22 cellular contexts compared by ENCODE assay signal in the genomic region with DNA sequence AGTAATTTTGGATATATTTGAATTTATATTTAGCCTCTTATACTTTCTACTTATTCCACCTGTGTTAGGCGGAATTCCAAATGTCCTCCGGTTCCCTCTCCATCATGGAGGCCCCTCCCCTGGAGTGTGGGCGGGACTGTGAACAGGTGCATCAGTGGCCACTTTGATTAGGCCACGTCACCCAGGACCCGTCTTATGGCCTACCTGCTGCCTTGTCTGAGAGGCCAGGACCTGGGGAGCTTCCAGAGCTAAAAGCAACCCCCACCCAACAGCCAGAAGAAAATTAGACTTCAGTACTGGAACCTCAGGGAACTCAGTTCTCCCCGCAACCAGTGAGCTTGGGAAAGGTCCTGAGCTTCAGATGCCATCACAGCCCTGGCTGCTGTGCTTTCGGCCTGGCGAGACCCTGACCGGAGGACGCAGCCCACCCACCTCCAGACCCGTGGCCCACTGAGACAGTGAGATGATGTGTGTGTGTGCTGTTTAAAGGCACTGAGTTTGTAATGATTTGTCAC.
DNase-seq lines count a peak whose midpoint lies in the region; ATAC-seq and TF ChIP-seq lines count a peak whose summit lies in the region.
"Had no signal": no experiment of that assay in that cellular context is flagged by ENCODE, and none has a peak within 500 bp of the region (broad histone marks: within the 10 kb centered on the region; RNA-seq: fewer than 3 reads in every experiment).

No MANE protein-coding gene starts in this region.

- H3K4me1 ChIP-seq in right atrium auricular region (no peaks in the 10 kb centered on the region), left ventricle myocardium inferior (no peaks in the 10 kb centered on the region), prostate gland (replicated peaks) (no peaks in the 10 kb centered on the region)
- H3K4me1 ChIP-seq: A549 had no signal

- ATAC-seq in GM19395 (IDR thresholded peaks at IDR 0.05; ENCODE audit: unreplicated experiment) = no peak
- ATAC-seq: A549; CD8-positive, alpha-beta T cell had no signal

- H3K27me3 Mint-ChIP-seq in type B pancreatic cell = peaks cover 47% of the 10 kb centered on the region
- H3K27me3 Mint-ChIP-seq: B cell; CD4-positive, alpha-beta T cell had no signal

- no peaks in the 10 kb centered on the region for H3K9me3 ChIP-seq in right atrium auricular region
- H3K9me3 ChIP-seq in left ventricle myocardium inferior (replicated peaks) = peaks cover 18% of the 10 kb centered on the region
- no peaks in the 10 kb centered on the region for H3K9me3 ChIP-seq in prostate gland
- H3K9me3 ChIP-seq: A549 had no signal

- peak; percentile 35 for DNase-seq in activated CD8-positive, alpha-beta memory T cell treated with anti-CD3 and anti-CD28 coated beads for 24 hours
- no peak for DNase-seq in activated CD8-positive, alpha-beta memory T cell treated with anti-CD3 and anti-CD28 coated beads, Interleukin-2, amount 50 U/mL, for 4 hours
- DNase-seq in right atrium auricular region (ENCODE audit: low spot score) (peak; percentile 42), left ventricle myocardium inferior (no peak), islet precursor cell (peak; percentile 37), type B pancreatic cell (ENCODE audit: extremely low spot score, unreplicated experiment) (peak; percentile 40), prostate gland (ENCODE audit: low spot score) (no peak)
- DNase-seq: AML-193; CD4-positive, alpha-beta T cell; CD8-positive, alpha-beta T cell; COR-L47; DMS 273 treated with DMSO at 0.1 percent for 48 hours; DMS153; DMS53; DMS79 treated with DMSO at 0.1 percent for 48 hours; GF-D8 had no signal

- H3K9me3 Mint-ChIP-seq in type B pancreatic cell = no peaks in the 10 kb centered on the region

- H3K36me3 ChIP-seq in right atrium auricular region = no peaks in the 10 kb centered on the region
- H3K36me3 ChIP-seq in left ventricle myocardium inferior = no peaks in the 10 kb centered on the region
- H3K36me3 ChIP-seq in prostate gland = no peaks in the 10 kb centered on the region
- H3K36me3 ChIP-seq: BLaER1 treated with 17β-estradiol and CSF1 and Interleukin-3, amounts not matched to agents 10 nM and 100 nM had no signal

- intact Hi-C loops in left ventricle myocardium inferior (cut with micrococcal nuclease) = no loop called here
- intact Hi-C loops in prostate gland (cut with DNase I) = no loop called here

- WGBS in prostate gland = 93% methylated on average over 11 of the region's 11 CpGs

- H3K36me3 Mint-ChIP-seq in type B pancreatic cell = no peaks in the 10 kb centered on the region
- H3K36me3 Mint-ChIP-seq: CD8-positive, alpha-beta T cell had no signal

- no peak for TF ChIP-seq CTCF in right atrium auricular region (IDR thresholded peaks at IDR 0.05)
- TF ChIP-seq CTCF in left ventricle myocardium inferior (IDR thresholded peaks at IDR 0.05; ENCODE audit: borderline replicate concordance) = no peak
- TF ChIP-seq CTCF in type B pancreatic cell (conservative IDR thresholded peaks at IDR 0.05) = no peak
- TF ChIP-seq CTCF in prostate gland (IDR thresholded peaks at IDR 0.05) = no peak

- H3K4me3 ChIP-seq in right atrium auricular region (no peak overlapping the region), left ventricle myocardium inferior (no peak overlapping the region), prostate gland (no peak overlapping the region)
- H3K4me3 ChIP-seq: A549; BLaER1 treated with 17β-estradiol and CSF1 and Interleukin-3, amounts not matched to agents 10 nM and 100 nM had no signal

- H3K27me3 ChIP-seq in right atrium auricular region (no peaks in the 10 kb centered on the region), left ventricle myocardium inferior (ENCODE audit: low read depth) (peaks cover 26% of the 10 kb centered on the region), prostate gland (replicated peaks; ENCODE audit: insufficient read depth) (no peaks in the 10 kb centered on the region)
- H3K27me3 ChIP-seq: BLaER1 treated with 17β-estradiol and CSF1 and Interleukin-3, amounts not matched to agents 10 nM and 100 nM had no signal

- H3K27ac ChIP-seq in right atrium auricular region (no peak overlapping the region), left ventricle myocardium inferior (replicated peaks) (no peak overlapping the region), prostate gland (no peak overlapping the region)
- H3K27ac ChIP-seq: 22Rv1; A549; BLaER1 treated with 17β-estradiol and CSF1 and Interleukin-3, amounts not matched to agents 10 nM and 100 nM; C4-2B had no signal

- no peak overlapping the region for H3K4me3 Mint-ChIP-seq in type B pancreatic cell
- H3K4me3 Mint-ChIP-seq: B cell; CD4-positive, alpha-beta T cell; CD8-positive, alpha-beta T cell had no signal

- no peaks in the 10 kb centered on the region for H3K4me1 Mint-ChIP-seq in type B pancreatic cell (ENCODE audit: unreplicated experiment)
- H3K4me1 Mint-ChIP-seq: B cell had no signal

- TF ChIP-seq POLR2A in prostate gland (IDR thresholded peaks at IDR 0.05) = no peak

- no peak overlapping the region for H3K27ac Mint-ChIP-seq in type B pancreatic cell
- H3K27ac Mint-ChIP-seq: B cell; CD4-positive, alpha-beta T cell; CD8-positive, alpha-beta T cell had no signal

Comparison
In these comparisons a context has a peak if more than half of its experiments do, and no peak if none do; other contexts are left out.
1. DNase-seq: peak in activated CD8-positive, alpha-beta memory T cell treated with anti-CD3 and anti-CD28 coated beads for 24 hours (single experiment), right atrium auricular region (single experiment), islet precursor cell (single experiment) and type B pancreatic cell (single experiment); none in activated CD8-positive, alpha-beta memory T cell treated with anti-CD3 and anti-CD28 coated beads, Interleukin-2, amount 50 U/mL, for 4 hours (single experiment), left ventricle myocardium inferior (single experiment) and prostate gland (single experiment).